8 cellular contexts compared by ENCODE assay signal in the genomic region with DNA sequence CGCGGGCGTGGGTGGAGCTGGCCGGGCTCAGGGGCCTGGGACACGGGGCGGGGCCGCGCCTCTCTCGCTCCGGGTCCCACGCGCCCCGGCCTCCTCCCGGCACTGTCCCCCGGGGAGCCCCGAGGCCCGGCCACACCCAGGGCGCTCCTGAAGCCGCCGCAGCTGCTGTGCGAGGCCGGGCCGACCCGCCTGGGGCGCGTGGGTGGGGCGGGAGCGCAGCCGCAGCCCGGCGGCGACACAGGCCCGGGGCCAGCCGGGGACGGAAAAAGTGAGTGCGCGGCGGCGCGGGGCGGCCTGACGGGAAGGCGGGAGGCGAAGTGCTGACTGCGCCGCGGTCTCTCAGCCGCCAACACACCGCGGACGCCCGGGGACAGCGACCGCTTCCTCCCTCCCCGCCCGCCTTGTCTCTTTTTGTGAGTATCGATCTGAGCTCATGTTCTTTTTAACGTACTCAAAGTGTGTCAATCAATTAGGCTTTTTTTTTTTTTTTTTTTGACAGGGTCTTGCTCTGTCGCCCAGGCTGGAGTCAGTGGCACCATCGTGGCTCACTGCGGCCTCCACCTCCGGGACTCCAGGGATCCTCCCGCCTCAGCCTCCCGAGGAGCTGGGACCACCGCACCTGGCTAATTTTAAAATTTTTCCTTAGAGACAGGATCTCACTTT. TPM values are rescaled to one million over a fixed set of nuclear protein-coding genes. Genes with fewer than 3 reads are reported as not detected.
DNase-seq lines count a peak whose midpoint lies in the region; TF ChIP-seq lines count a peak whose summit lies in the region.

No MANE protein-coding gene starts in this region.

- peak; percentile 86 for DNase-seq in GM10248 (ENCODE audit: extremely low spot score)
- DNase-seq in HCEC 1CT = peak; percentile 7
- DNase-seq in NOMO-1 treated with DMSO at 0.1 percent for 48 hours (lab: John Stamatoyannopoulos, UW; ENCODE audit: unreplicated experiment) = peak; percentile 65
- peak; percentile 79 for DNase-seq in activated T-helper 1 cell treated with anti-CD3 and anti-CD28 coated beads, Interleukin-12 subunit alpha, Interleukin-12 subunit beta, Interleukin-2, Interleukin-4 antibody, amounts not matched to agents 30 ng/mL and 10 ng/mL and 1 ng/mL, durations not matched to agents 14 hours and 24 hours and 36 hours (ENCODE audit: low spot score)
- DNase-seq in foreskin fibroblast = peak; percentile 28 to 74
- no peak for DNase-seq in osteocyte (ENCODE audit: extremely low spot score, unreplicated experiment)
- peak; percentile 71 to 73 for DNase-seq in thyroid gland
- no peak for DNase-seq in HPDE6-E6E7 (ENCODE audit: extremely low spot score)

- H3K36me3 Mint-ChIP-seq in activated T-helper 1 cell treated with anti-CD3 and anti-CD28 coated beads, Interleukin-12 subunit alpha, Interleukin-12 subunit beta, Interleukin-2, Interleukin-4 antibody, amounts not matched to agents 30 ng/mL and 10 ng/mL and 1 ng/mL, durations not matched to agents 14 hours and 24 hours and 36 hours (ENCODE audit: low read depth) = peaks cover 7% of the 10 kb centered on the region
- H3K36me3 Mint-ChIP-seq in osteocyte (ENCODE audit: unreplicated experiment) = no peaks in the 10 kb centered on the region

- CTCF ChIA-PET in GM10248 (lab: Yijun Ruan, JAX) = interaction anchor here (0.9 to 1.3 kb wide), 4 partner anchors 9 to 142 kb away, joined by 3 read pairs; partner anchors contain the start of genes ING5 and RTP5

- H3K27ac Mint-ChIP-seq in activated T-helper 1 cell treated with anti-CD3 and anti-CD28 coated beads, Interleukin-12 subunit alpha, Interleukin-12 subunit beta, Interleukin-2, Interleukin-4 antibody, amounts not matched to agents 30 ng/mL and 10 ng/mL and 1 ng/mL, durations not matched to agents 14 hours and 24 hours and 36 hours = peak overlapping the region; percentile 95
- H3K27ac Mint-ChIP-seq in osteocyte (ENCODE audit: unreplicated experiment) = no peak overlapping the region

- peaks cover 3 to 7% of the 10 kb centered on the region in 2 donors for H3K4me1 ChIP-seq in thyroid gland

- H3K36me3 ChIP-seq in thyroid gland = no peaks in the 10 kb centered on the region

- H3K27ac ChIP-seq in thyroid gland = peak overlapping the region in 1 of 3 donors; percentile 28

- no peaks in the 10 kb centered on the region for H3K27me3 ChIP-seq in thyroid gland

- no peaks in the 10 kb centered on the region for H3K9me3 ChIP-seq in thyroid gland

- no peak for TF ChIP-seq POLR2A in thyroid gland (IDR thresholded peaks at IDR 0.05)

- H3K9me3 Mint-ChIP-seq in activated T-helper 1 cell treated with anti-CD3 and anti-CD28 coated beads, Interleukin-12 subunit alpha, Interleukin-12 subunit beta, Interleukin-2, Interleukin-4 antibody, amounts not matched to agents 30 ng/mL and 10 ng/mL and 1 ng/mL, durations not matched to agents 14 hours and 24 hours and 36 hours = peaks cover 8% of the 10 kb centered on the region
- no peaks in the 10 kb centered on the region for H3K9me3 Mint-ChIP-seq in osteocyte (ENCODE audit: unreplicated experiment)

- intact Hi-C loops in activated T-helper 1 cell treated with anti-CD3 and anti-CD28 coated beads, Interleukin-12 subunit alpha, Interleukin-12 subunit beta, Interleukin-2, Interleukin-4 antibody, amounts not matched to agents 30 ng/mL and 10 ng/mL and 1 ng/mL, durations not matched to agents 14 hours and 24 hours and 36 hours (cut with micrococcal nuclease) = loop anchor here (1.0 to 5.0 kb wide), 5 partner anchors 15 to 529 kb away; partner anchors contain the start of genes HDLBP and SEPTIN2
- intact Hi-C loops in thyroid gland (cut with DNase I) = no loop called here

- 14 to 15% methylated on average over 28 of the region's 65 CpGs for WGBS in thyroid gland, 2 donors

- H3K4me3 ChIP-seq in foreskin fibroblast (ENCODE audit: low read depth in 1 of 2, low read length in 2 of 2) (peak overlapping the region; percentile 41 to 44), thyroid gland (replicated peaks in 1 of 3) (peak overlapping the region in 1 of 3 donors; percentile 15)

- POLR2A ChIA-PET in GM10248 (lab: Yijun Ruan, JAX) = interaction anchor here (0.7 to 1.4 kb wide), 4 partner anchors 12 to 142 kb away, joined by 3 to 5 read pairs (median 3); partner anchors contain the start of gene ING5

- peak overlapping the region; percentile 43 for H3K4me3 Mint-ChIP-seq in activated T-helper 1 cell treated with anti-CD3 and anti-CD28 coated beads, Interleukin-12 subunit alpha, Interleukin-12 subunit beta, Interleukin-2, Interleukin-4 antibody, amounts not matched to agents 30 ng/mL and 10 ng/mL and 1 ng/mL, durations not matched to agents 14 hours and 24 hours and 36 hours
- H3K4me3 Mint-ChIP-seq in osteocyte (ENCODE audit: unreplicated experiment) = peak overlapping the region; percentile 53

- H3K4me1 Mint-ChIP-seq in activated T-helper 1 cell treated with anti-CD3 and anti-CD28 coated beads, Interleukin-12 subunit alpha, Interleukin-12 subunit beta, Interleukin-2, Interleukin-4 antibody, amounts not matched to agents 30 ng/mL and 10 ng/mL and 1 ng/mL, durations not matched to agents 14 hours and 24 hours and 36 hours (ENCODE audit: low read depth) = peaks cover 27% of the 10 kb centered on the region
- H3K4me1 Mint-ChIP-seq in osteocyte (ENCODE audit: unreplicated experiment) = peaks cover 11% of the 10 kb centered on the region

- no peak for TF ChIP-seq CTCF in GM10248 (IDR thresholded peaks at IDR 0.05; ENCODE audit: control extremely low read depth, extremely low read depth, low read depth, missing control alignments)
- no peak for TF ChIP-seq CTCF in foreskin fibroblast (IDR thresholded peaks at IDR 0.05; ENCODE audit: low read depth, low read length)
- TF ChIP-seq CTCF in osteocyte (IDR thresholded peaks at IDR 0.05) = no peak
- peak in 3 of 6 experiments; percentile 23 to 34 (median 33) for TF ChIP-seq CTCF in thyroid gland (IDR thresholded peaks at IDR 0.05)

- peaks cover 8% of the 10 kb centered on the region for H3K27me3 Mint-ChIP-seq in activated T-helper 1 cell treated with anti-CD3 and anti-CD28 coated beads, Interleukin-12 subunit alpha, Interleukin-12 subunit beta, Interleukin-2, Interleukin-4 antibody, amounts not matched to agents 30 ng/mL and 10 ng/mL and 1 ng/mL, durations not matched to agents 14 hours and 24 hours and 36 hours (ENCODE audit: insufficient read depth)
- peaks cover 30% of the 10 kb centered on the region for H3K27me3 Mint-ChIP-seq in osteocyte (ENCODE audit: unreplicated experiment)

RNA-seq across cellular contexts. Expression of gene PDCD1, which starts 14.5 kb away (rescaled TPM):
- 67.8 and 69.1 TPM in 2 replicates for total RNA-seq in activated T-helper 1 cell treated with anti-CD3 and anti-CD28 coated beads, Interleukin-12 subunit alpha, Interleukin-12 subunit beta, Interleukin-2, Interleukin-4 antibody, amounts not matched to agents 30 ng/mL and 10 ng/mL and 1 ng/mL, durations not matched to agents 14 hours and 24 hours and 36 hours
- total RNA-seq in osteocyte = not detected in 2 replicates
- 1 to 10 TPM in 2 of 4 donors, under 1 TPM in 2; 0.49 to 2.3 (median 1.1) TPM for total RNA-seq in thyroid gland

RNA-seq across cellular contexts. Expression of gene RTP5, which starts 25.3 kb away (rescaled TPM):
- total RNA-seq in activated T-helper 1 cell treated with anti-CD3 and anti-CD28 coated beads, Interleukin-12 subunit alpha, Interleukin-12 subunit beta, Interleukin-2, Interleukin-4 antibody, amounts not matched to agents 30 ng/mL and 10 ng/mL and 1 ng/mL, durations not matched to agents 14 hours and 24 hours and 36 hours = not detected in 2 replicates
- not detected in 2 replicates for total RNA-seq in osteocyte
- total RNA-seq in thyroid gland = under 1 TPM in 1 of 4 donors, not detected in 3; 0.13 TPM

RNA-seq across cellular contexts. Expression of gene NEU4, which starts 35.2 kb away (rescaled TPM):
- total RNA-seq in activated T-helper 1 cell treated with anti-CD3 and anti-CD28 coated beads, Interleukin-12 subunit alpha, Interleukin-12 subunit beta, Interleukin-2, Interleukin-4 antibody, amounts not matched to agents 30 ng/mL and 10 ng/mL and 1 ng/mL, durations not matched to agents 14 hours and 24 hours and 36 hours = 0.61 and 0.80 TPM in 2 replicates
- total RNA-seq in osteocyte (not detected in 2 replicates), thyroid gland (1 to 10 TPM in 2 of 4 donors, under 1 TPM in 1, not detected in 1; 0.78 to 5.7 (median 1.1) TPM)

Comparison
In these comparisons a context has a peak if more than half of its experiments do, and no peak if none do; other contexts are left out.
1. DNase-seq: peak in GM10248 (single experiment), HCEC 1CT (single experiment), NOMO-1 treated with DMSO at 0.1 percent for 48 hours (single experiment), activated T-helper 1 cell treated with anti-CD3 and anti-CD28 coated beads, Interleukin-12 subunit alpha, Interleukin-12 subunit beta, Interleukin-2, Interleukin-4 antibody, amounts not matched to agents 30 ng/mL and 10 ng/mL and 1 ng/mL, durations not matched to agents 14 hours and 24 hours and 36 hours (single experiment), foreskin fibroblast (2 of 2) and thyroid gland (2 of 2); none in osteocyte (single experiment) and HPDE6-E6E7 (single experiment).
2. RNA of gene PDCD1, which starts 14.5 kb away (total RNA-seq): 67.8 to 69.1 TPM in activated T-helper 1 cell treated with anti-CD3 and anti-CD28 coated beads, Interleukin-12 subunit alpha, Interleukin-12 subunit beta, Interleukin-2, Interleukin-4 antibody, amounts not matched to agents 30 ng/mL and 10 ng/mL and 1 ng/mL, durations not matched to agents 14 hours and 24 hours and 36 hours; 0.49 to 2.3 TPM in thyroid gland and not detected in osteocyte; every median in the first group is over 10 times any median in the second.